ENCODE assay signal across 8 cellular contexts in genomic region chr12:55727643-55728184, GRCh38. TPM values are rescaled to one million over a fixed set of nuclear protein-coding genes. Genes with fewer than 3 reads are reported as not detected.
DNase-seq lines count a peak whose midpoint lies in the region; ATAC-seq and TF ChIP-seq lines count a peak whose summit lies in the region.

No MANE protein-coding gene starts in this region.

- peak; percentile 72 for DNase-seq in EL
- DNase-seq in dedifferentiated amniotic fluid mesenchymal stem cell (ENCODE audit: extremely low spot score): peak; percentile 36
- peak; percentile 58 for DNase-seq in medulla oblongata (ENCODE audit: extremely low spot score)
- DNase-seq in upper lobe of right lung: peak; percentile 91

- intact Hi-C loops in upper lobe of right lung (cut with DNase I): no loop called here

- H3K36me3 ChIP-seq in OCI-LY3 (replicated peaks; ENCODE audit: low read depth, low read length): peaks cover 7% of the 10 kb centered on the region
- H3K36me3 ChIP-seq in upper lobe of right lung: peaks cover 47% of the 10 kb centered on the region

- H3K4me3 ChIP-seq in OCI-LY3 (ENCODE audit: low read length) (peak overlapping the region; percentile 87), upper lobe of right lung (peak overlapping the region; percentile 74)

- H2AFZ ChIP-seq in OCI-LY3 (ENCODE audit: low read depth, low read length): no peak overlapping the region

- TF ChIP-seq CTCF in OCI-LY3 (IDR thresholded peaks at IDR 0.05; ENCODE audit: low read depth, low read length): no peak
- TF ChIP-seq CTCF in upper lobe of right lung (IDR thresholded peaks at IDR 0.05): no peak

- H3K4me1 ChIP-seq in OCI-LY3 (ENCODE audit: low read length): peaks cover 15% of the 10 kb centered on the region
- peaks cover 44% of the 10 kb centered on the region for H3K4me1 ChIP-seq in upper lobe of right lung

- ATAC-seq in upper lobe of right lung: peak; percentile 28
- ATAC-seq in HG03045 (IDR thresholded peaks at IDR 0.05; ENCODE audit: unreplicated experiment): no peak
- no peak for ATAC-seq in GM19397 (IDR thresholded peaks at IDR 0.05; ENCODE audit: unreplicated experiment)
- ATAC-seq in GM19023 (IDR thresholded peaks at IDR 0.05; ENCODE audit: unreplicated experiment): no peak

- peak overlapping the region; percentile 93 for H3K4me2 ChIP-seq in OCI-LY3 (ENCODE audit: low read length)

- H3K27me3 ChIP-seq in OCI-LY3 (ENCODE audit: low read depth, low read length): no peaks in the 10 kb centered on the region
- no peaks in the 10 kb centered on the region for H3K27me3 ChIP-seq in upper lobe of right lung

- no peaks in the 10 kb centered on the region for H4K20me1 ChIP-seq in OCI-LY3 (ENCODE audit: insufficient read depth, low read length)

- H3K9ac ChIP-seq in OCI-LY3 (ENCODE audit: low read length): peak overlapping the region; percentile 88

- no peaks in the 10 kb centered on the region for H3K9me3 ChIP-seq in OCI-LY3 (ENCODE audit: insufficient read depth, low read length)
- no peaks in the 10 kb centered on the region for H3K9me3 ChIP-seq in upper lobe of right lung

- no peak overlapping the region for H3K27ac ChIP-seq in OCI-LY3 (ENCODE audit: low read length)
- peak overlapping the region; percentile 97 for H3K27ac ChIP-seq in upper lobe of right lung

- peaks cover 13% of the 10 kb centered on the region for H3K79me2 ChIP-seq in OCI-LY3 (ENCODE audit: low read length)

RNA-seq across cellular contexts. Expression of gene CD63, which starts 1.1 kb away (rescaled TPM):
- total RNA-seq in upper lobe of right lung: 1,158 TPM

RNA-seq across cellular contexts. Expression of gene RDH5, which starts 7.5 kb away (rescaled TPM):
- total RNA-seq in upper lobe of right lung: 6.0 TPM

RNA-seq across cellular contexts. Expression of gene BLOC1S1, which starts 11.9 kb away (rescaled TPM):
- total RNA-seq in upper lobe of right lung: 129 TPM

RNA-seq across cellular contexts. Expression of gene GDF11, which starts 15.2 kb away (rescaled TPM):
- 5.8 TPM for total RNA-seq in upper lobe of right lung

RNA-seq across cellular contexts. Expression of gene ITGA7, which starts 20.0 kb away (rescaled TPM):
- total RNA-seq in upper lobe of right lung: 14.7 TPM

Comparison
In these comparisons a context has a peak if more than half of its experiments do, and no peak if none do; other contexts are left out.
1. DNase-seq: peak in every context shown above with its lines; median percentile 91 in upper lobe of right lung; 72 in EL; 58 in medulla oblongata; 36 in dedifferentiated amniotic fluid mesenchymal stem cell.